15 cellular contexts compared by ENCODE assay signal in the genomic region with DNA sequence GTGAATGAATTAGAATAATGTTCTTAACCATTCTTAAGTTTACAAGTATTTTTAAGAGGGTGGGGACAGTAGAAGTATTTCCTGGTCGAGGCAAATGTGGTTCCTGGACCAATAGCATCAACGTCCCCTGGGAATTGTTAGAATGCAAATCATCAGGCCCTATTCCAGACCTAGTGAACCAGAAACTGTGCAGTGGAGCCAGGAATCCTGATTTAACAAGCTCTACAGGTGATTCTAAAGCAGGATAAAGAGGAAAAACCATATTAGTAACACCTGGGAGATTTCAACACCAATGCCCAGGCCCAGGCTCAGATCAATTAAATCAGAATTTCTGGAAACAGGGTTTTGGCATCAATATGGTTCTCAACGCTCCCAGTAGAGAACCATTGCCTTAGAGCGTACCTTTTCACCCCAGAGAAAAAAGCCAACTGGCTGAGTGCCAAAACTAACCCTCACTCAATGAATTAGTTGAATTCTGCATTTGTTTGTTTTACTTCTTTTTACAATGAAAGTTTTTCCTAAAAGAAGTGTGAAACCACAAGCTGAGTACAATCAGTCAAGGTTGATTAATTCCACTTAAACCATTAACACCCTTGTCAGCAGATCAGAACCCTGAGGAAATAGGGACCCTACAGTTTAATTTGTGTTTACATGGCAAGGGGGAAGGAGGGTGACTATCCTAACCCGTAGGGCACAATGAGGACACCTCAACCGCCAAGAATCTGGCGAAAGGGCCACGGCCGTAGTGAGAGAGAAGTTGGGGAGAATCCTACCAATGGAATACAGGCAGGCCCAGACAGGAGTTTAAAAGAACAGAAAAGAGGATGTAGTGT. TPM values are rescaled to one million over a fixed set of nuclear protein-coding genes. Genes with fewer than 3 reads are reported as not detected.
A peak's percentile ranks its signal among the peaks of the same experiment; 100 is the strongest.
DNase-seq lines count a peak whose midpoint lies in the region; ATAC-seq and TF ChIP-seq lines count a peak whose summit lies in the region.
"Had no signal": no experiment of that assay in that cellular context is flagged by ENCODE, and none has a peak within 500 bp of the region (broad histone marks: within the 10 kb centered on the region; RNA-seq: fewer than 3 reads in every experiment).

No MANE protein-coding gene starts in this region.

- H3K27ac ChIP-seq in SJCRH30 (no peak overlapping the region), thyroid gland (no peak overlapping the region)
- H3K27ac ChIP-seq: tibial artery had no signal

- peaks cover 9% of the 10 kb centered on the region for H3K4me1 ChIP-seq in SJCRH30
- H3K4me1 ChIP-seq in thyroid gland, result peaks cover 5% of the 10 kb centered on the region in 2 donors
- H3K4me1 ChIP-seq: tibial artery had no signal

- H3K36me3 ChIP-seq in SJCRH30, result no peaks in the 10 kb centered on the region
- H3K36me3 ChIP-seq in thyroid gland, result no peaks in the 10 kb centered on the region
- H3K36me3 ChIP-seq: tibial artery had no signal

- 45 to 47% methylated on average over 9 of the region's 9 CpGs for WGBS in thyroid gland, 2 donors

- ATAC-seq in HG02852 (IDR thresholded peaks at IDR 0.05; ENCODE audit: unreplicated experiment) (peak; percentile 52), GM18873 (IDR thresholded peaks at IDR 0.05; ENCODE audit: low FRiP score, unreplicated experiment) (no peak), HG02938 (IDR thresholded peaks at IDR 0.05; ENCODE audit: unreplicated experiment) (no peak)

- H3K27me3 ChIP-seq in SJCRH30 (no peaks in the 10 kb centered on the region), thyroid gland (no peaks in the 10 kb centered on the region)
- H3K27me3 ChIP-seq: tibial artery had no signal

- no peak overlapping the region for H3K4me3 ChIP-seq in SJCRH30
- no peak overlapping the region for H3K4me3 ChIP-seq in thyroid gland (replicated peaks in 1 of 3)
- H3K4me3 ChIP-seq: tibial artery had no signal

- H3K9me3 ChIP-seq in SJCRH30 (replicated peaks) (no peaks in the 10 kb centered on the region), thyroid gland (no peaks in the 10 kb centered on the region)
- H3K9me3 ChIP-seq: tibial artery had no signal

- TF ChIP-seq POLR2A in thyroid gland (IDR thresholded peaks at IDR 0.05), result no peak

- TF ChIP-seq CTCF in thyroid gland (IDR thresholded peaks at IDR 0.05), result no peak

- DNase-seq in NCI-H1417 (lab: John Stamatoyannopoulos, UW) (peak in 2 of 3 experiments; percentile 13 to 49), NCI-H1417 treated with DMSO at 0.1 percent for 48 hours (lab: John Stamatoyannopoulos, UW) (no peak), SJCRH30 (peak; percentile 27 to 54), thyroid gland (peak; percentile 23 to 30)
- DNase-seq in activated CD8-positive, alpha-beta memory T cell treated with anti-CD3 and anti-CD28 coated beads, Interleukin-2, amount 50 U/mL, for 4 hours, result no peak
- DNase-seq: activated effector memory CD4-positive, alpha-beta T cell treated with Interleukin-2 at 50 U/mL for 16 hours; cortex of kidney; HFFc6; hypothalamus; KBM-7; stimulated activated CD4-positive, alpha-beta T cell treated with anti-CD3 and anti-CD28 coated beads, Interleukin-4, amount 100 ng/mL, for 24 hours; tibial artery had no signal

- intact Hi-C loops in thyroid gland (cut with DNase I), result no loop called here

RNA-seq across cellular contexts. Expression of gene PTP4A1, which starts 34.9 kb away (rescaled TPM):
- total RNA-seq in SJCRH30 (2014; rRNA removed; shearing (Covaris generic)), result 26.7 and 28.4 TPM in 2 replicates
- 10 to 100 TPM; 28.3 to 56.8 (median 33.2) TPM for total RNA-seq in thyroid gland

Comparison
In these comparisons a context has a peak if more than half of its experiments do, and no peak if none do; other contexts are left out.
1. DNase-seq: peak in NCI-H1417 (2 of 3), SJCRH30 (2 of 2) and thyroid gland (2 of 2); none in NCI-H1417 treated with DMSO at 0.1 percent for 48 hours (single experiment) and activated CD8-positive, alpha-beta memory T cell treated with anti-CD3 and anti-CD28 coated beads, Interleukin-2, amount 50 U/mL, for 4 hours (single experiment).